ENCODE assay signal across 8 cellular contexts in the genomic region with DNA sequence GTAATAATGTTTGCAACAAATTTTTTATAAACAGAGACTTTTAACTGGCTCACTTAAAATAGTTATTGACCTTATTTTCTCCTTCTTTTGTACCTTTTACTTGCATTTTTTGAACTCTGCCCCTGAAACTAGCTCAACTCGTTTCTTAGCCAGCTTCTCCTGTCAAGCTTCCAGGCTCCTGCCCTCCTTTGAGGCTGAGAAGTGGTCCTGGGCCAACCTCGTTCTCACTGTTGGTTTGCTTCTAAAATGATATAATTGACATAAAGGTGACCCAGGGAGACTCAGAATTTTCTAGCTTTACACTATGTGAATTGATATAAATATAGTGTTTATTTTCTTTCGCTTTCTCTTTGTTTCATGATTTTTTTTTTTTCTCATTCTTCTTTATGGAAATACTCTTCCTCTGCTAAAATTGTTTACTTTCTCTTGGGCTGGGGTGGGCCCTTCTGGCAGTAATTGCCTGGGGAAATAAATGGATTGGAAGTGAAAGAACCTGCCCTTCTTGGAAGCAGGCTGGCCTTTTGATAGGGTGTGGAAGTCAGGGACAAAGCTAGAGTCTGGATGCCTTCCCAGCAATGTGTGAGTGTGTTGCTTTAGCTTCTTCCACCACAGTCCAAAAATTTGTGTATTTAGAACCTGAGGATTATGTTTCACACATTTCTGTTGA. TPM values are rescaled to one million over a fixed set of nuclear protein-coding genes. Genes with fewer than 3 reads are reported as not detected.
DNase-seq lines count a peak whose midpoint lies in the region; ATAC-seq and TF ChIP-seq lines count a peak whose summit lies in the region.

No MANE protein-coding gene starts in this region.

- peak; percentile 47 for ATAC-seq in GM23338
- peak; percentile 68 for ATAC-seq in WTC11
- peak; percentile 92 to 95 (median 94) for ATAC-seq in heart left ventricle
- no peak for ATAC-seq in HG03354 (IDR thresholded peaks at IDR 0.05; ENCODE audit: poor library complexity, severe bottlenecking, unreplicated experiment)

- no peaks in the 10 kb centered on the region for H3K27me3 Mint-ChIP-seq in GM23338 (ENCODE audit: insufficient read depth, low read depth, poor library complexity)
- no peaks in the 10 kb centered on the region for H3K27me3 Mint-ChIP-seq in WTC11 (ENCODE audit: low read depth)

- TF ChIP-seq CTCF in GM23338 (conservative IDR thresholded peaks at IDR 0.05; ENCODE audit: low read depth in 2 of 2): no peak
- TF ChIP-seq CTCF in WTC11 (IDR thresholded peaks at IDR 0.05): no peak
- no peak for TF ChIP-seq CTCF in heart left ventricle (IDR thresholded peaks at IDR 0.05)

- no peak overlapping the region for H3K4me3 ChIP-seq in GM23338
- peak overlapping the region in 9 of 12 donors; percentile 19 to 42 (median 29) for H3K4me3 ChIP-seq in heart left ventricle
- H3K4me3 ChIP-seq in rectal smooth muscle tissue (ENCODE audit: low read length): no peak overlapping the region

- H3F3A ChIP-seq in GM23338 (replicated peaks; ENCODE audit: low read depth): no peaks in the 10 kb centered on the region

- H3K27ac ChIP-seq in GM23338 (ENCODE audit: low read depth): no peak overlapping the region; the same call in 1 of the 2 replicates
- peak overlapping the region in 11 of 12 donors; percentile 45 to 82 (median 63) for H3K27ac ChIP-seq in heart left ventricle
- peak overlapping the region; percentile 34 for H3K27ac ChIP-seq in rectal smooth muscle tissue (ENCODE audit: low read depth, low read length)

- no peak overlapping the region for H3K9ac ChIP-seq in rectal smooth muscle tissue (ENCODE audit: low read length)

- H3K4me1 ChIP-seq in GM23338 (ENCODE audit: insufficient read depth) (peaks cover 15% of the 10 kb centered on the region), heart left ventricle (peaks cover 2 to 73% (median 37%) of the 10 kb centered on the region in 12 donors), rectal smooth muscle tissue (ENCODE audit: control insufficient read depth, insufficient read depth, low read length) (peaks cover 19% of the 10 kb centered on the region)

- WGBS in heart left ventricle, 4 donors: 19 to 44% (median 31%) methylated on average over 3 of the region's 3 CpGs

- no peak overlapping the region for H2AFZ ChIP-seq in GM23338

- H3K4me3 Mint-ChIP-seq in GM23338 (no peak overlapping the region), WTC11 (no peak overlapping the region)

- H3K9me3 ChIP-seq in heart left ventricle: no peaks in the 10 kb centered on the region

- CTCF ChIA-PET in WTC11 (lab: Charles Lee): no interaction called here

- H4K20me1 ChIP-seq in GM23338 (replicated peaks; ENCODE audit: insufficient read depth): 0 out of 2 replicates have a peak, but pooled peaks cover 2% of the 10 kb centered on the region

- H3K27me3 ChIP-seq in GM23338 (ENCODE audit: insufficient read depth) (no peaks in the 10 kb centered on the region), heart left ventricle (no peaks in the 10 kb centered on the region), rectal smooth muscle tissue (ENCODE audit: control insufficient read depth, insufficient read depth, low read length) (no peaks in the 10 kb centered on the region)

- no peak for DNase-seq in GM23338 (ENCODE audit: low spot score)
- DNase-seq in WTC11 (ENCODE audit: low spot score): no peak
- DNase-seq in heart left ventricle: peak in 4 of 5 donors; percentile 52 to 75 (median 70)
- DNase-seq in activated CD4-positive, alpha-beta T cell treated with anti-CD3 and anti-CD28 coated beads for 48 hours: no peak
- DNase-seq in SW 1271 (lab: John Stamatoyannopoulos, UW): no peak
- no peak for DNase-seq in DMS53 treated with DMSO at 0.1 percent for 48 hours (lab: John Stamatoyannopoulos, UW; ENCODE audit: unreplicated experiment)

- H3K9me3 Mint-ChIP-seq in GM23338: no peaks in the 10 kb centered on the region; the same call in 2 of the 3 replicates
- 0 out of 2 replicates have a peak, but pooled peaks cover 4% of the 10 kb centered on the region for H3K9me3 Mint-ChIP-seq in WTC11

- H3K79me2 ChIP-seq in GM23338 (replicated peaks; ENCODE audit: insufficient read depth): peaks cover 18% of the 10 kb centered on the region

- H3K36me3 ChIP-seq in GM23338 (ENCODE audit: insufficient read depth) (no peaks in the 10 kb centered on the region), heart left ventricle (no peaks in the 10 kb centered on the region), rectal smooth muscle tissue (ENCODE audit: control insufficient read depth, insufficient read depth, low read length) (no peaks in the 10 kb centered on the region)

- 0 out of 2 replicates have a peak overlapping the region, but pooled peaks have one; percentile 3 for H3K4me2 ChIP-seq in GM23338

- H3K27ac Mint-ChIP-seq in GM23338 (no peak overlapping the region), WTC11 (peak overlapping the region; percentile 51; the same call in 1 of the 2 replicates)

- no peak for TF ChIP-seq POLR2A in heart left ventricle (IDR thresholded peaks at IDR 0.05)

- H3K4me1 Mint-ChIP-seq in GM23338: peaks cover 23% of the 10 kb centered on the region
- peaks cover 27% of the 10 kb centered on the region for H3K4me1 Mint-ChIP-seq in WTC11

- H3K9me2 ChIP-seq in GM23338 (ENCODE audit: insufficient read depth): no peaks in the 10 kb centered on the region

- POLR2A ChIA-PET in WTC11 (lab: Charles Lee): interaction anchor here (0.6 kb wide), 1 partner anchor 41 kb away, joined by 5 read pairs; no protein-coding TSS in a partner anchor

- H3K36me3 Mint-ChIP-seq in GM23338 (ENCODE audit: low read depth) (0 out of 3 replicates have a peak, but pooled peaks cover 5% of the 10 kb centered on the region), WTC11 (no peaks in the 10 kb centered on the region; the same call in 1 of the 2 replicates)

- intact Hi-C loops in heart left ventricle (cut with DNase I): loop anchor here in 1 of 10 donors (2.0 to 10.0 kb wide), 2 partner anchors 30 to 132 kb away; partner anchors contain the start of genes GPD2 and NR4A2

TF ChIP-seq in GM23338, 12 proteins besides CTCF, POLR2A, EP300 and RAD21 (continues in another document):
- TF ChIP-seq ZNF114 (CRISPR knock-in tag; IDR thresholded peaks at IDR 0.05) (no peak), POLR2AphosphoS5 (IDR thresholded peaks at IDR 0.05; ENCODE audit: low read depth) (no peak), CREB1 (CRISPR knock-in tag; IDR thresholded peaks at IDR 0.05; ENCODE audit: low read depth) (no peak), EZH2 (IDR thresholded peaks at IDR 0.05; ENCODE audit: low read depth, unreplicated experiment) (no peak)

TF ChIP-seq in WTC11, 78 proteins besides CTCF, POLR2A, EP300 and RAD21 (continues in another document):
- no peak for TF ChIP-seq ESRRA (CRISPR knock-in tag; IDR thresholded peaks at IDR 0.05; ENCODE audit: borderline replicate concordance)
- TF ChIP-seq, protein P1, sequence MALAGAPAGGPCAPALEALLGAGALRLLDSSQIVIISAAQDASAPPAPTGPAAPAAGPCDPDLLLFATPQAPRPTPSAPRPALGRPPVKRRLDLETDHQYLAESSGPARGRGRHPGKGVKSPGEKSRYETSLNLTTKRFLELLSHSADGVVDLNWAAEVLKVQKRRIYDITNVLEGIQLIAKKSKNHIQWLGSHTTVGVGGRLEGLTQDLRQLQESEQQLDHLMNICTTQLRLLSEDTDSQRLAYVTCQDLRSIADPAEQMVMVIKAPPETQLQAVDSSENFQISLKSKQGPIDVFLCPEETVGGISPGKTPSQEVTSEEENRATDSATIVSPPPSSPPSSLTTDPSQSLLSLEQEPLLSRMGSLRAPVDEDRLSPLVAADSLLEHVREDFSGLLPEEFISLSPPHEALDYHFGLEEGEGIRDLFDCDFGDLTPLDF (CRISPR knock-in tag; IDR thresholded peaks at IDR 0.05): no peak
- TF ChIP-seq, protein P2, sequence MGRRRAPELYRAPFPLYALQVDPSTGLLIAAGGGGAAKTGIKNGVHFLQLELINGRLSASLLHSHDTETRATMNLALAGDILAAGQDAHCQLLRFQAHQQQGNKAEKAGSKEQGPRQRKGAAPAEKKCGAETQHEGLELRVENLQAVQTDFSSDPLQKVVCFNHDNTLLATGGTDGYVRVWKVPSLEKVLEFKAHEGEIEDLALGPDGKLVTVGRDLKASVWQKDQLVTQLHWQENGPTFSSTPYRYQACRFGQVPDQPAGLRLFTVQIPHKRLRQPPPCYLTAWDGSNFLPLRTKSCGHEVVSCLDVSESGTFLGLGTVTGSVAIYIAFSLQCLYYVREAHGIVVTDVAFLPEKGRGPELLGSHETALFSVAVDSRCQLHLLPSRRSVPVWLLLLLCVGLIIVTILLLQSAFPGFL (CRISPR knock-in tag; IDR thresholded peaks at IDR 0.05; ENCODE audit: borderline replicate concordance): no peak
- TF ChIP-seq ZNF671 (CRISPR knock-in tag; IDR thresholded peaks at IDR 0.05): no peak
- TF ChIP-seq ZNF396 (CRISPR knock-in tag; IDR thresholded peaks at IDR 0.05; ENCODE audit: borderline replicate concordance): no peak
- no peak for TF ChIP-seq AFF4 (CRISPR knock-in tag; IDR thresholded peaks at IDR 0.05; ENCODE audit: borderline replicate concordance)

RNA-seq across cellular contexts. Expression of gene GPD2, which starts 30.7 kb away (rescaled TPM):
- total RNA-seq in GM23338 (2014; rRNA removed; shearing (Covaris generic)): 67.4 and 83.2 TPM in 2 replicates
- polyA plus RNA-seq in GM23338 (2016; fragmentation: Nextera tagmentation; extraction: Ambion mirVana): 7.6 and 9.4 TPM in 2 replicates
- 29.7 to 32.5 TPM (median 32.2 TPM) in 3 replicates for total RNA-seq in WTC11 (2021)
- total RNA-seq in heart left ventricle: 10 to 100 TPM; 12.9 to 24.8 (median 14.4) TPM
- 1 to 10 TPM; 3.5 to 7.3 TPM for polyA plus RNA-seq in heart left ventricle

Comparison
In these comparisons a context has a peak if more than half of its experiments do, and no peak if none do; other contexts are left out.
1. DNase-seq: peak in heart left ventricle (4 of 5); none in GM23338 (single experiment), WTC11 (single experiment), activated CD4-positive, alpha-beta T cell treated with anti-CD3 and anti-CD28 coated beads for 48 hours (single experiment), SW 1271 (0 of 2) and DMS53 treated with DMSO at 0.1 percent for 48 hours (single experiment).
2. H3K4me3 ChIP-seq: peak in heart left ventricle (9 of 12); none in GM23338 (single experiment) and rectal smooth muscle tissue (single experiment).